Comparison of ENCODE assay signal across 1 cellular context in genomic region chr6:21395121-21395520, GRCh38.
TF ChIP-seq lines count a peak whose summit lies in the region.

No MANE protein-coding gene starts in this region.

TF ChIP-seq in SK-N-SH, 30 proteins besides CTCF, POLR2A, EP300 and RAD21:
- peak; percentile 48 for TF ChIP-seq NFIC (IDR thresholded peaks at IDR 0.05; ENCODE audit: borderline replicate concordance)
- TF ChIP-seq FOSL2 (IDR thresholded peaks at IDR 0.05; ENCODE audit: borderline replicate concordance, low read depth), result no peak
- peak; percentile 43; the same call in 1 of the 2 replicates for TF ChIP-seq RCOR1 (IDR thresholded peaks at IDR 0.05; ENCODE audit: low read length)
- TF ChIP-seq GATA2 (CRISPR knock-in tag; IDR thresholded peaks at IDR 0.05), result peak; percentile 84
- TF ChIP-seq CHD2 (IDR thresholded peaks at IDR 0.05; ENCODE audit: low read length, partially characterized antibody), result peak; percentile 44
- TF ChIP-seq SMC3 (IDR thresholded peaks at IDR 0.05; ENCODE audit: low read depth, low read length), result no peak
- TF ChIP-seq, protein P1, sequence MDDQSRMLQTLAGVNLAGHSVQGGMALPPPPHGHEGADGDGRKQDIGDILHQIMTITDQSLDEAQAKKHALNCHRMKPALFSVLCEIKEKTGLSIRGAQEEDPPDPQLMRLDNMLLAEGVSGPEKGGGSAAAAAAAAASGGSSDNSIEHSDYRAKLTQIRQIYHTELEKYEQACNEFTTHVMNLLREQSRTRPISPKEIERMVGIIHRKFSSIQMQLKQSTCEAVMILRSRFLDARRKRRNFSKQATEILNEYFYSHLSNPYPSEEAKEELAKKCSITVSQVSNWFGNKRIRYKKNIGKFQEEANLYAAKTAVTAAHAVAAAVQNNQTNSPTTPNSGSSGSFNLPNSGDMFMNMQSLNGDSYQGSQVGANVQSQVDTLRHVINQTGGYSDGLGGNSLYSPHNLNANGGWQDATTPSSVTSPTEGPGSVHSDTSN (IDR thresholded peaks at IDR 0.05), result peak; percentile 51
- peak; percentile 32; the same call in 1 of the 2 replicates for TF ChIP-seq FOXJ3 (CRISPR knock-in tag; IDR thresholded peaks at IDR 0.05)
